8 cellular contexts compared by ENCODE assay signal in the genomic region with DNA sequence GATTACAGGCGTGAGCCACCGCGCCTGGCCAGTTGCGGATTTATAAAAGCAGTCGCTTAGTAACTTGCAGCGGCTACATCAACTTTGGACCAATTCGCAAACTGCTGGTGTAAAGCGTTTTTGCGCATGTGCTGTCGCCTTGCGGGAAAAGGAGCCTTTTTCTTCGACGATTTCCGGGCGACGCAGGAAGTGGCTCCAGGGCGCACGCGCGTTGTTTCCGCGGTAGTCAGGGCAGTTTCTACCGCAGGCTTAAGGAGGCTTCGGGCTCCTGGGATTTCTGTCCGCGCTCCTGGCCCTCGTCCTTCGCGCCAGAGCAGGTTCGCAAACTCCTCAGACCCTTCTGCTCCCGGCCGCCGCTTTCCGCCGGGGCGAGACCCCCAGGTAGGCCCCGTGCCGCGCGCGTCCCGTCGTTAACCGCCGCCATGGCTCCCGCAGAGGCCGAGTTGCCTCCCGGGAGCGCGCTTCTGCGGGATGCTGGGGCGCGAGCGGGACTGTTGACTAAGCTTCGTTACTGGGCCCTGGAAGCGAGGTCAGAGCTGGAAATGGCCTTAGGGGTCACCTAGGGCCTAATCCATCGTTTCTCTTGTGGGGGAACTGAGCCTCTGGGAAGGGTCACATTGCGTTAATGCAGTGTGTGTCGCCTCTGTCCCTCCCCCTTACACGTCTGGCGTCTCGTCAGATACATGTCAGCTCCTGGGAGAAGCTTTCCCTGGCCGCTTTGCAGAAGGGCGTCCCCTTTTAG. TPM values are rescaled to one million over a fixed set of nuclear protein-coding genes. Genes with fewer than 3 reads are reported as not detected.
DNase-seq lines count a peak whose midpoint lies in the region; ATAC-seq and TF ChIP-seq lines count a peak whose summit lies in the region.

A gene with protein sequence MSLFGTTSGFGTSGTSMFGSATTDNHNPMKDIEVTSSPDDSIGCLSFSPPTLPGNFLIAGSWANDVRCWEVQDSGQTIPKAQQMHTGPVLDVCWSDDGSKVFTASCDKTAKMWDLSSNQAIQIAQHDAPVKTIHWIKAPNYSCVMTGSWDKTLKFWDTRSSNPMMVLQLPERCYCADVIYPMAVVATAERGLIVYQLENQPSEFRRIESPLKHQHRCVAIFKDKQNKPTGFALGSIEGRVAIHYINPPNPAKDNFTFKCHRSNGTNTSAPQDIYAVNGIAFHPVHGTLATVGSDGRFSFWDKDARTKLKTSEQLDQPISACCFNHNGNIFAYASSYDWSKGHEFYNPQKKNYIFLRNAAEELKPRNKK (plus strand): TSS at position 214 of the 742 bp plus-strand sequence. CDS start 2,784 bp downstream, outside the sequence.

- H3K27ac Mint-ChIP-seq in chondrocyte (ENCODE audit: unreplicated experiment), result peak within 1 kb of the TSS; percentile 90

- TF ChIP-seq CTCF in chondrocyte (IDR thresholded peaks at IDR 0.05), result no peak

- peaks cover 8% of the 10 kb centered on the region for H3K36me3 Mint-ChIP-seq in chondrocyte (ENCODE audit: low read depth)

- peaks cover 20% of the 10 kb centered on the region for H3K4me1 Mint-ChIP-seq in chondrocyte (ENCODE audit: low read depth)

- peak within 1 kb of the TSS; percentile 88 for H3K4me3 Mint-ChIP-seq in chondrocyte (ENCODE audit: unreplicated experiment)

- peak; percentile 94 for DNase-seq in AG08396 (ENCODE audit: low spot score)
- DNase-seq in NCI-H510A treated with DMSO at 0.1 percent for 48 hours (lab: John Stamatoyannopoulos, UW), result peak; percentile 87
- DNase-seq in activated CD4-positive, alpha-beta T cell treated with anti-CD3 and anti-CD28 coated beads for 24 hours (ENCODE audit: low read depth in 2 of 2), result peak; percentile 81 to 82
- no peak for DNase-seq in chondrocyte (ENCODE audit: low spot score)
- DNase-seq in kidney glomerular epithelial cell (lab: John Stamatoyannopoulos, UW), result peak; percentile 87
- DNase-seq in stimulated activated CD4-positive, alpha-beta T cell treated with anti-CD3 and anti-CD28 coated beads, Interleukin-15, amount 100 ng/mL, for 48 hours (ENCODE audit: low read depth in 2 of 2), result peak; percentile 77 to 83

- peaks cover 1% of the 10 kb centered on the region for H3K27me3 Mint-ChIP-seq in chondrocyte (ENCODE audit: low read depth)

- ATAC-seq in GM19025 (IDR thresholded peaks at IDR 0.05; ENCODE audit: low read depth, unreplicated experiment) (peak; percentile 77), HG03432 (IDR thresholded peaks at IDR 0.05; ENCODE audit: unreplicated experiment) (peak; percentile 88)

- H3K9me3 Mint-ChIP-seq in chondrocyte (ENCODE audit: low read depth), result no peaks in the 10 kb centered on the region

RNA-seq across cellular contexts. Expression of the gene that starts here (rescaled TPM):
- total RNA-seq in chondrocyte, result 17.6 to 22.3 TPM (median 19.0 TPM) in 3 replicates
